Comparison of ENCODE assay signal across 27 cellular contexts in genomic region chr7:71795373-71795772, GRCh38.
DNase-seq lines count a peak whose midpoint lies in the region; ATAC-seq, FAIRE-seq and TF ChIP-seq lines count a peak whose summit lies in the region.
"Had no signal": no experiment of that assay in that cellular context is flagged by ENCODE, and none has a peak within 500 bp of the region (broad histone marks: within the 10 kb centered on the region; RNA-seq: fewer than 3 reads in every experiment).

No MANE protein-coding gene starts in this region.

- H4K20me1 ChIP-seq in HepG2 (ENCODE audit: insufficient read depth, low read length) (no peaks in the 10 kb centered on the region), H1 (replicated peaks in 1 of 2; ENCODE audit: control insufficient read depth in 1 of 2, insufficient read depth in 2 of 2, low read length in 2 of 2) (no peaks in the 10 kb centered on the region)
- H4K20me1 ChIP-seq: BLaER1 had no signal

- DNase-seq in HepG2 (ENCODE audit: low spot score) (no peak), right lobe of liver (no peak), SK-N-MC (ENCODE audit: low read depth, low spot score) (peak; percentile 8), H1 (ENCODE audit: low read depth in 1 of 2, low spot score in 2 of 2) (no peak), Kasumi-1 (lab: John Stamatoyannopoulos, UW) (no peak), NCI-H187 treated with DMSO at 0.1 percent for 48 hours (lab: John Stamatoyannopoulos, UW) (no peak), omental fat pad (ENCODE audit: low spot score) (no peak)
- DNase-seq: ACHN; BE2C; C1 segment of cervical spinal cord; CD4-positive, alpha-beta memory T cell; CD4-positive, CD25-positive, alpha-beta regulatory T cell; CD8-positive, alpha-beta memory T cell; COR-L47; DMS 273 treated with DMSO at 0.1 percent for 48 hours; DMS153; DMS53; DMS79; DND-41; EL; GDM1 had no signal

- H3K9me3 ChIP-seq in HepG2 (ENCODE audit: low read length) (no peaks in the 10 kb centered on the region), right lobe of liver (no peaks in the 10 kb centered on the region), SK-N-MC (ENCODE audit: low read depth, low read length) (no peaks in the 10 kb centered on the region), H1 (ENCODE audit: insufficient read depth in 2 of 2, low read depth in 1 of 2, low read length in 1 of 2) (no peaks in the 10 kb centered on the region)
- H3K9me3 ChIP-seq: BE2C, BLaER1 had no signal

- no peak overlapping the region for H2BK5ac ChIP-seq in H1 (ENCODE audit: low read depth, low read length)

- TF ChIP-seq RAD21 in HepG2 (CRISPR knock-in tag; IDR thresholded peaks at IDR 0.05): no peak
- no peak for TF ChIP-seq RAD21 in Ishikawa (IDR thresholded peaks at IDR 0.05; ENCODE audit: low read depth)
- no peak for TF ChIP-seq RAD21 in H1 (IDR thresholded peaks at IDR 0.05 in 1 of 2, conservative IDR thresholded peaks at IDR 0.05 in 1 of 2; ENCODE audit: low read depth in 2 of 2, low read length in 2 of 2)

- TF ChIP-seq POLR2A in HepG2 (IDR thresholded peaks at IDR 0.05; ENCODE audit: insufficient read depth in 1 of 2, low read depth in 2 of 2, low read length in 2 of 2) (no peak), right lobe of liver (IDR thresholded peaks at IDR 0.05) (no peak), H1 (IDR thresholded peaks at IDR 0.05; ENCODE audit: control extremely low read depth in 1 of 2, low read depth in 2 of 2, low read length in 2 of 2) (no peak)

- H3K4ac ChIP-seq in H1 (replicated peaks; ENCODE audit: insufficient read length, low read depth, low read length): no peak overlapping the region

- H2AFZ ChIP-seq in HepG2 (ENCODE audit: low read length): no peak overlapping the region
- no peak overlapping the region for H2AFZ ChIP-seq in H1 (ENCODE audit: low read length)

- H3K9ac ChIP-seq in HepG2 (ENCODE audit: insufficient read depth, low read depth, low read length): no peak overlapping the region
- no peak overlapping the region for H3K9ac ChIP-seq in SK-N-MC (ENCODE audit: insufficient read length)
- H3K9ac ChIP-seq in H1 (replicated peaks in 1 of 4; ENCODE audit: extremely low read depth in 1 of 4, low read depth in 3 of 4, low read length in 3 of 4): no peak overlapping the region
- H3K9ac ChIP-seq: BLaER1 had no signal

- no peaks in the 10 kb centered on the region for H3K79me2 ChIP-seq in HepG2 (ENCODE audit: insufficient read depth, low read length)
- no peaks in the 10 kb centered on the region for H3K79me2 ChIP-seq in H1 (ENCODE audit: control insufficient read depth in 1 of 2, insufficient read depth in 2 of 2, low read length in 2 of 2)

- no peak overlapping the region for H3K18ac ChIP-seq in H1 (ENCODE audit: extremely low read depth, low read length)

- in situ Hi-C loops in HepG2 (cut with HindIII; ENCODE audit: extremely low pct_ligation_motif_present, low pct_unique_long_range_greater_than_20kb): no loop called here

- no peak overlapping the region for H3K23ac ChIP-seq in H1 (ENCODE audit: insufficient read length)

- 87% methylated on average over 10 of the region's 10 CpGs for WGBS in HepG2 (ENCODE audit: low lambda C conversion rate)
- 84% methylated on average over 10 of the region's 10 CpGs for WGBS in right lobe of liver (ENCODE audit: insufficient coverage, low coverage, low lambda C conversion rate, missing lambda C conversion rate)
- 90% methylated on average over 10 of the region's 10 CpGs; no CpG with 5 or more reads in 1 of the 2 experiments for WGBS in H1 (ENCODE audit: extremely low coverage in 1 of 2, insufficient coverage in 1 of 2, insufficient read length in 1 of 2, insufficient replicate concordance in 2 of 2, low coverage in 1 of 2, low lambda C conversion rate in 2 of 2, missing lambda C conversion rate in 1 of 2), 2 experiments

- no peaks in the 10 kb centered on the region for H3K36me3 ChIP-seq in HepG2 (replicated peaks in 1 of 2; ENCODE audit: control insufficient read depth in 1 of 2, insufficient read depth in 2 of 2, low read length in 2 of 2)
- H3K36me3 ChIP-seq in right lobe of liver: no peaks in the 10 kb centered on the region
- no peaks in the 10 kb centered on the region for H3K36me3 ChIP-seq in SK-N-MC (ENCODE audit: insufficient read depth, low read length)
- H3K36me3 ChIP-seq in H1 (ENCODE audit: control insufficient read depth in 2 of 4, insufficient read depth in 4 of 4, low read length in 3 of 4): no peaks in the 10 kb centered on the region
- H3K36me3 ChIP-seq: BE2C, BLaER1 had no signal

- no peak overlapping the region for H2BK12ac ChIP-seq in H1 (ENCODE audit: low read depth, low read length)

- no peaks in the 10 kb centered on the region for H3K79me1 ChIP-seq in H1 (ENCODE audit: low read depth, low read length)

- H2BK20ac ChIP-seq in H1 (ENCODE audit: low read length): no peak overlapping the region

- H3K56ac ChIP-seq in H1 (replicated peaks; ENCODE audit: insufficient read length, low read depth, low read length): no peak overlapping the region

- H2AK5ac ChIP-seq in H1 (ENCODE audit: low read depth, low read length): no peak overlapping the region

- BruUV-seq in HepG2 (replicated peaks; lab: Mats Ljungman, UMichigan): no TSS peak

- no peak overlapping the region for H2BK120ac ChIP-seq in H1 (replicated peaks; ENCODE audit: low read depth, low read length)

- CTCF ChIA-PET in HepG2 (lab: Yijun Ruan, JAX; ENCODE audit: low intra/inter-chr PET ratio, low total read pairs) (no interaction called here), H1 (lab: Charles Lee; ENCODE audit: partially characterized antibody) (no interaction called here)

- H4K8ac ChIP-seq in H1 (ENCODE audit: extremely low read depth, insufficient read depth, low read length): no peak overlapping the region

- H3K4me2 ChIP-seq in HepG2 (ENCODE audit: low read depth, low read length) (no peak overlapping the region), H1 (ENCODE audit: insufficient read depth in 1 of 2, low read depth in 2 of 2, low read length in 2 of 2) (no peak overlapping the region)
- H3K4me2 ChIP-seq: BLaER1 had no signal

- no peak overlapping the region for H3K14ac ChIP-seq in H1 (ENCODE audit: insufficient read length)

- no peak overlapping the region for H4K5ac ChIP-seq in H1 (ENCODE audit: insufficient read length, low read depth, low read length)

- FAIRE-seq in HepG2 (lab: Jason Lieb, UNC) (no peak), H1 (lab: Jason Lieb, UNC) (no peak)
- FAIRE-seq: GM12878, GM12892, GM18507 had no signal

- 0 out of 5 replicates have a peak, but pooled peaks cover 0 to 5% of the 10 kb centered on the region in 2 experiments for H3K27me3 ChIP-seq in HepG2 (ENCODE audit: control insufficient read depth in 1 of 2, insufficient read depth in 2 of 2, low read length in 2 of 2)
- no peaks in the 10 kb centered on the region for H3K27me3 ChIP-seq in right lobe of liver
- H3K27me3 ChIP-seq in H1 (replicated peaks in 1 of 4; ENCODE audit: control insufficient read depth in 3 of 4, extremely low read depth in 1 of 4, insufficient read depth in 3 of 4, low read length in 3 of 4): peaks cover 0 to 2% (median 0%) of the 10 kb centered on the region in 4 experiments; a peak in 2 of 7 replicates
- H3K27me3 ChIP-seq: BE2C, BLaER1 had no signal

- no peaks in the 10 kb centered on the region for H3K4me1 ChIP-seq in HepG2 (ENCODE audit: insufficient read depth, low read length)
- H3K4me1 ChIP-seq in right lobe of liver: no peaks in the 10 kb centered on the region
- no peaks in the 10 kb centered on the region for H3K4me1 ChIP-seq in H1 (replicated peaks in 1 of 4; ENCODE audit: control insufficient read depth in 3 of 4, insufficient read depth in 4 of 4, low read length in 3 of 4)
- H3K4me1 ChIP-seq: BE2C, BLaER1 had no signal

- ATAC-seq in HepG2 (no peak), right lobe of liver (no peak), omental fat pad (ENCODE audit: low FRiP score) (no peak)
- ATAC-seq: GM12878 had no signal

- no peak overlapping the region for H3K27ac ChIP-seq in HepG2 (ENCODE audit: extremely low read length, insufficient read depth, low read length)
- no peak overlapping the region for H3K27ac ChIP-seq in right lobe of liver
- H3K27ac ChIP-seq in SK-N-MC: no peak overlapping the region
- H3K27ac ChIP-seq in H1 (ENCODE audit: low read depth, low read length): no peak overlapping the region
- H3K27ac ChIP-seq: 22Rv1, BLaER1 had no signal

- no peak overlapping the region for H4K91ac ChIP-seq in H1 (replicated peaks; ENCODE audit: insufficient read length, low read length)

- H3K4me3 ChIP-seq in HepG2 (replicated peaks in 1 of 3; ENCODE audit: insufficient read depth in 1 of 3, low read depth in 2 of 3, low read length in 3 of 3): no peak overlapping the region
- no peak overlapping the region for H3K4me3 ChIP-seq in right lobe of liver
- no peak overlapping the region for H3K4me3 ChIP-seq in SK-N-MC
- H3K4me3 ChIP-seq in H1 (ENCODE audit: extremely low read depth in 1 of 4, insufficient read depth in 2 of 4, low read depth in 3 of 4, low read length in 4 of 4): no peak overlapping the region
- H3K4me3 ChIP-seq: BLaER1, GM12878 had no signal

- no peak overlapping the region for H2BK15ac ChIP-seq in H1 (ENCODE audit: low read length)

- POLR2A ChIA-PET in HepG2 (lab: Yijun Ruan, JAX) (no interaction called here), H1 (lab: Charles Lee; ENCODE audit: partially characterized antibody) (no interaction called here)

- intact Hi-C loops in HepG2 (cut with micrococcal nuclease; ENCODE audit: unreplicated experiment) (no loop called here), right lobe of liver (cut with DNase I) (no loop called here)

- TF ChIP-seq CTCF in HepG2 (CRISPR knock-in tag; IDR thresholded peaks at IDR 0.05): no peak
- TF ChIP-seq CTCF in right lobe of liver (IDR thresholded peaks at IDR 0.05): no peak
- no peak for TF ChIP-seq CTCF in H1 (IDR thresholded peaks at IDR 0.05; ENCODE audit: control extremely low read depth in 1 of 3, insufficient read depth in 1 of 3, low read depth in 1 of 3, low read length in 3 of 3)
- no peak for TF ChIP-seq CTCF in omental fat pad (IDR thresholded peaks at IDR 0.05)

- TF ChIP-seq EP300 in HepG2 (IDR thresholded peaks at IDR 0.05; ENCODE audit: low read depth in 2 of 2, low read length in 2 of 2) (no peak), HepG2 (CRISPR knock-in tag; IDR thresholded peaks at IDR 0.05; ENCODE audit: borderline replicate concordance) (no peak), Ishikawa (IDR thresholded peaks at IDR 0.05; ENCODE audit: borderline replicate concordance) (no peak), H1 (IDR thresholded peaks at IDR 0.05; ENCODE audit: borderline replicate concordance in 1 of 2, low read depth in 2 of 2, low read length in 2 of 2) (no peak)

- no peaks in the 10 kb centered on the region for H3K23me2 ChIP-seq in H1 (ENCODE audit: low read depth, low read length)

TF ChIP-seq in HepG2, 621 proteins besides CTCF, POLR2A, EP300 and RAD21 (continues in another document):
- TF ChIP-seq ZNF850 (CRISPR knock-in tag; conservative IDR thresholded peaks at IDR 0.05) (no peak), CEBPB (IDR thresholded peaks at IDR 0.05; ENCODE audit: borderline replicate concordance, low read depth, low read length) (peak; percentile 87)

TF ChIP-seq in Ishikawa, 13 proteins besides CTCF, POLR2A, EP300 and RAD21 (continues in another document):
- TF ChIP-seq CEBPB (IDR thresholded peaks at IDR 0.05) (peak; percentile 74; the same call in 1 of the 2 replicates), TEAD4 (IDR thresholded peaks at IDR 0.05) (no peak)

TF ChIP-seq in H1, 55 proteins besides CTCF, POLR2A, EP300 and RAD21 (continues in another document):
- TF ChIP-seq CEBPB (IDR thresholded peaks at IDR 0.05; ENCODE audit: low read depth, low read length) (peak; percentile 99), RXRA (IDR thresholded peaks at IDR 0.05; ENCODE audit: insufficient read depth, low read depth, low read length) (no peak)

Comparison
In these comparisons a context has a peak if more than half of its experiments do, and no peak if none do; other contexts are left out.
1. Of the 41 proteins assayed by ChIP-seq in both HepG2 and H1: peak only in HepG2: none; only in H1: none; in both: CEBPB; in neither: 40.